ENCODE assay signal across 7 cellular contexts in the genomic region with DNA sequence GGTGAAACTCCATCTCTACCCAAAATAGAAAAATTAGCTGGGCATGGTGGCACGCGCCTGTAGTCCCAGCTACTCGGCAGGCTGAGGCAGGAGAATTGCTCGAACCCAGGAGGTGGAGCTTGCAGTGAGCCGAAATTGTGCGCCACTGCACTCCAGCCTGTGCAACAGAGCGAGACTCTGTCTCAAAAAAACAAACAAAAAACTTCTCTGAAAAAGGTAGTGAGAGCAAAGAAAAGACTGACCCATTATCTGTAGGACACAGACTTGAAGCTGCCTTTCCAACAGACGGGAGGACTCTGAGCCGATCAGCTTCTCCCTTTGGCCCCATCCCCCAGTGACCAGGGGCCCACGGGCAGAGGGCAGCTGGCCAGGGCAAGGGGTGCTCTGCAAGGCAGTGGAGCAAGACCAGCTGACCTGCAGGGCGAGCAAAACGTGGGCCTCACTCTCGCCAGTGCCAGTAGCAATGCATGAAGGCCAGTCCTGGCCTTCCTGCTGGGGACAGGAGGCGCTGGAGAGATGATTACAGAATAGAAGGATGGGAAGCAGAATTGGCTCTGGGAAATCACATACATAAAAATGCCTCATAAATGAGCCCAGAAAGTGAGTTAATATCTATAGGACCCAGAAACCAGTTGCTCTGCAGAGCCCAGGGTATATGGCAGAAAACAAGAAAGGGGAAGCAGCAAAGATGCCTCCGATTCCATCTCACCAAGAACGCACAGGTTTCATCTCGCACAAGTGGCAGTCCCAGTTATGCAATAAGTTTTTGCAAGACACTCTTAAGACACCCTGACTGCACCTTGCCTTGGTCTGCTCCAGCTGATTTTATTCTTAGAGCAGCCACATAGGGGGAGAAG. TPM values are rescaled to one million over a fixed set of nuclear protein-coding genes. Genes with fewer than 3 reads are reported as not detected.
DNase-seq lines count a peak whose midpoint lies in the region; ATAC-seq and TF ChIP-seq lines count a peak whose summit lies in the region.
"Had no signal": no experiment of that assay in that cellular context is flagged by ENCODE, and none has a peak within 500 bp of the region (broad histone marks: within the 10 kb centered on the region; RNA-seq: fewer than 3 reads in every experiment).

No MANE protein-coding gene starts in this region.

- POLR2A ChIA-PET in GM10248 (lab: Yijun Ruan, JAX), result interaction anchor here (0.6 to 7.8 kb wide), 3 partner anchors 11 to 25 kb away, joined by 4 to 225 read pairs (median 129); a partner anchor contains a TSS

- H3K27me3 Mint-ChIP-seq in activated T-helper 1 cell treated with anti-CD3 and anti-CD28 coated beads, Interleukin-12 subunit alpha, Interleukin-12 subunit beta, Interleukin-2, Interleukin-4 antibody, amounts not matched to agents 30 ng/mL and 10 ng/mL and 1 ng/mL, durations not matched to agents 14 hours and 24 hours and 36 hours (ENCODE audit: insufficient read depth), result no peaks in the 10 kb centered on the region
- no peaks in the 10 kb centered on the region for H3K27me3 Mint-ChIP-seq in natural killer cell (ENCODE audit: low read depth in 2 of 2)

- ATAC-seq in natural killer cell (no peak), HG03439 (IDR thresholded peaks at IDR 0.05; ENCODE audit: unreplicated experiment) (no peak), HG03175 (IDR thresholded peaks at IDR 0.05; ENCODE audit: unreplicated experiment) (no peak)

- intact Hi-C loops in activated T-helper 1 cell treated with anti-CD3 and anti-CD28 coated beads, Interleukin-12 subunit alpha, Interleukin-12 subunit beta, Interleukin-2, Interleukin-4 antibody, amounts not matched to agents 30 ng/mL and 10 ng/mL and 1 ng/mL, durations not matched to agents 14 hours and 24 hours and 36 hours (cut with micrococcal nuclease), result loop anchor here (5.0 kb wide), 3 partner anchors 73 to 697 kb away; a partner anchor contains a TSS
- intact Hi-C loops in natural killer cell (cut with micrococcal nuclease), result no loop called here

- CTCF ChIA-PET in GM10248 (lab: Yijun Ruan, JAX), result interaction anchor here (0.7 to 31.5 kb wide), 4 partner anchors 15 to 242 kb away, joined by 3 to 1137 read pairs (median 78); a partner anchor contains a TSS

- H3K4me3 ChIP-seq in GM12864 (ENCODE audit: low read depth, low read length), result peak overlapping the region; percentile 92

- H3K4me3 Mint-ChIP-seq in activated T-helper 1 cell treated with anti-CD3 and anti-CD28 coated beads, Interleukin-12 subunit alpha, Interleukin-12 subunit beta, Interleukin-2, Interleukin-4 antibody, amounts not matched to agents 30 ng/mL and 10 ng/mL and 1 ng/mL, durations not matched to agents 14 hours and 24 hours and 36 hours, result peak overlapping the region; percentile 99
- peak overlapping the region; percentile 98 for H3K4me3 Mint-ChIP-seq in natural killer cell

- no peaks in the 10 kb centered on the region for H3K9me3 Mint-ChIP-seq in activated T-helper 1 cell treated with anti-CD3 and anti-CD28 coated beads, Interleukin-12 subunit alpha, Interleukin-12 subunit beta, Interleukin-2, Interleukin-4 antibody, amounts not matched to agents 30 ng/mL and 10 ng/mL and 1 ng/mL, durations not matched to agents 14 hours and 24 hours and 36 hours
- H3K9me3 Mint-ChIP-seq in natural killer cell, result no peaks in the 10 kb centered on the region

- H3K27ac Mint-ChIP-seq in activated T-helper 1 cell treated with anti-CD3 and anti-CD28 coated beads, Interleukin-12 subunit alpha, Interleukin-12 subunit beta, Interleukin-2, Interleukin-4 antibody, amounts not matched to agents 30 ng/mL and 10 ng/mL and 1 ng/mL, durations not matched to agents 14 hours and 24 hours and 36 hours, result peak overlapping the region; percentile 68
- peak overlapping the region; percentile 95 for H3K27ac Mint-ChIP-seq in natural killer cell

- DNase-seq in GM12864 (ENCODE audit: low read depth) (no peak), natural killer cell (no peak), GM10248 (ENCODE audit: extremely low spot score) (no peak)
- no peak for DNase-seq in activated T-helper 1 cell treated with anti-CD3 and anti-CD28 coated beads, Interleukin-12 subunit alpha, Interleukin-12 subunit beta, Interleukin-2, Interleukin-4 antibody, amounts not matched to agents 30 ng/mL and 10 ng/mL and 1 ng/mL, durations not matched to agents 14 hours and 24 hours and 36 hours (ENCODE audit: low spot score)
- DNase-seq: HCEC 1CT had no signal

- H3K36me3 Mint-ChIP-seq in activated T-helper 1 cell treated with anti-CD3 and anti-CD28 coated beads, Interleukin-12 subunit alpha, Interleukin-12 subunit beta, Interleukin-2, Interleukin-4 antibody, amounts not matched to agents 30 ng/mL and 10 ng/mL and 1 ng/mL, durations not matched to agents 14 hours and 24 hours and 36 hours (ENCODE audit: low read depth), result peaks cover 43% of the 10 kb centered on the region
- H3K36me3 Mint-ChIP-seq in natural killer cell, result no peaks in the 10 kb centered on the region

- H3K4me1 Mint-ChIP-seq in activated T-helper 1 cell treated with anti-CD3 and anti-CD28 coated beads, Interleukin-12 subunit alpha, Interleukin-12 subunit beta, Interleukin-2, Interleukin-4 antibody, amounts not matched to agents 30 ng/mL and 10 ng/mL and 1 ng/mL, durations not matched to agents 14 hours and 24 hours and 36 hours (ENCODE audit: low read depth), result peaks cover 79% of the 10 kb centered on the region
- H3K4me1 Mint-ChIP-seq in natural killer cell, result peaks cover 67 to 84% of the 10 kb centered on the region in 2 donors

- TF ChIP-seq CTCF in GM12864 (IDR thresholded peaks at IDR 0.05; ENCODE audit: low read depth, low read length, missing control alignments) (no peak), natural killer cell (IDR thresholded peaks at IDR 0.05) (no peak), GM10248 (IDR thresholded peaks at IDR 0.05; ENCODE audit: control extremely low read depth, extremely low read depth, low read depth, missing control alignments) (no peak)

RNA-seq across cellular contexts. Expression of a gene that starts 2.8 kb away (rescaled TPM):
- total RNA-seq in activated T-helper 1 cell treated with anti-CD3 and anti-CD28 coated beads, Interleukin-12 subunit alpha, Interleukin-12 subunit beta, Interleukin-2, Interleukin-4 antibody, amounts not matched to agents 30 ng/mL and 10 ng/mL and 1 ng/mL, durations not matched to agents 14 hours and 24 hours and 36 hours, result 88.0 and 96.9 TPM in 2 replicates
- total RNA-seq in natural killer cell, result 100 to 1,000 TPM; 218 to 246 (median 225) TPM

RNA-seq across cellular contexts. Expression of a gene that starts 31.1 kb away (rescaled TPM):
- total RNA-seq in activated T-helper 1 cell treated with anti-CD3 and anti-CD28 coated beads, Interleukin-12 subunit alpha, Interleukin-12 subunit beta, Interleukin-2, Interleukin-4 antibody, amounts not matched to agents 30 ng/mL and 10 ng/mL and 1 ng/mL, durations not matched to agents 14 hours and 24 hours and 36 hours, result 0.29 and 0.44 TPM in 2 replicates
- 10 to 100 TPM in 2 of 3 donors, 1 to 10 TPM in 1; 8.2 to 12.7 (median 10.7) TPM for total RNA-seq in natural killer cell

RNA-seq across cellular contexts. Expression of a gene that starts 41.4 kb away (rescaled TPM):
- total RNA-seq in activated T-helper 1 cell treated with anti-CD3 and anti-CD28 coated beads, Interleukin-12 subunit alpha, Interleukin-12 subunit beta, Interleukin-2, Interleukin-4 antibody, amounts not matched to agents 30 ng/mL and 10 ng/mL and 1 ng/mL, durations not matched to agents 14 hours and 24 hours and 36 hours, result 24.6 and 24.9 TPM in 2 replicates
- total RNA-seq in natural killer cell, result 100 to 1,000 TPM; 165 to 321 (median 259) TPM

RNA-seq across cellular contexts. Expression of a gene that starts 48.9 kb away (rescaled TPM):
- 7.3 and 14.0 TPM in 2 replicates for total RNA-seq in activated T-helper 1 cell treated with anti-CD3 and anti-CD28 coated beads, Interleukin-12 subunit alpha, Interleukin-12 subunit beta, Interleukin-2, Interleukin-4 antibody, amounts not matched to agents 30 ng/mL and 10 ng/mL and 1 ng/mL, durations not matched to agents 14 hours and 24 hours and 36 hours
- 10 to 100 TPM; 27.8 to 31.5 (median 28.5) TPM for total RNA-seq in natural killer cell
